Comparison of ENCODE assay signal across 3 cellular contexts in the genomic region with DNA sequence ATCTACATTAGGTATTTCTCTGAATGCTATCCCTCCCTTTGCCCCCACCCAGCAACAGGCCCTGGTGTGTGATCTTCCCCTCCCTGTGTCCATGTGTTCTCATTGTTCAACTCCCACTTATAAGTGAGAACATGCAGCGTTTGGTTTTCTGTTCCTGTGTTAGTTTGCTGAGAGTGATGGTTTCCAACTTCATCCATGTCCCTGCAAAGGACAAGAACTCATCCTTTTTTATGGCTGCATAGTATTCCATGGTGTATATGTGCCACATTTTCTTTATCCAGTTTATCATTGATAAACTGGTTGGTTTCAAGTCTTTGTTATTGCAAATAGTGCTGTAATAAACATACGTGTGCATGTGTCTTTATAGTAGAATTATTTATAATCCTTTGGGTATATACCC. TPM values are rescaled to one million over a fixed set of nuclear protein-coding genes. Genes with fewer than 3 reads are reported as not detected.
A peak's percentile ranks its signal among the peaks of the same experiment; 100 is the strongest.
DNase-seq lines count a peak whose midpoint lies in the region; ATAC-seq, FAIRE-seq and TF ChIP-seq lines count a peak whose summit lies in the region.
"Not testable (repeated sequence)": the region's sequence is repeated elsewhere in the genome, so short reads cannot be mapped to it uniquely, and the experiment has no call there.

No MANE protein-coding gene starts in this region.

- BruUV-seq in K562 (replicated peaks; lab: Mats Ljungman, UMichigan): not testable (repeated sequence)

- not testable (repeated sequence) for H3K27me3 ChIP-seq in K562 (ENCODE audit: control insufficient read depth in 2 of 2, insufficient read depth in 2 of 2, low read length in 2 of 2)

- POLR2A ChIA-PET in HEK293 (lab: Yijun Ruan, JAX); K562 (lab: Yijun Ruan, JAX): not testable (repeated sequence)

- H3K27ac ChIP-seq in HEK293 (ENCODE audit: extremely low read depth, low read depth, low read length); K562 (ENCODE audit: extremely low read depth, low read depth, low read length): not testable (repeated sequence)
- H3K27ac ChIP-seq in VCaP: peak overlapping the region; percentile 80

- not testable (repeated sequence) for TF ChIP-seq POLR2A in K562 (conservative IDR thresholded peaks at IDR 0.05)

- not testable (repeated sequence) for H2AFZ ChIP-seq in K562 (ENCODE audit: low read depth, low read length)

- TF ChIP-seq RAD21 in K562 (CRISPR knock-in tag; conservative IDR thresholded peaks at IDR 0.05 in 1 of 2, IDR thresholded peaks at IDR 0.05 in 1 of 2): not testable (repeated sequence)

- not testable (repeated sequence) for H3K9ac ChIP-seq in K562 (ENCODE audit: insufficient read depth in 1 of 2, low read depth in 2 of 2, low read length in 2 of 2)

- 0% methylated on average over 2 of the region's 2 CpGs for WGBS in K562 (ENCODE audit: insufficient coverage, low coverage, missing lambda C conversion rate)

- H3K9me3 ChIP-seq in HEK293 (ENCODE audit: control insufficient read depth, insufficient read depth, low read depth, low read length); K562 (replicated peaks; ENCODE audit: control insufficient read depth, insufficient read depth, low read depth, low read length): not testable (repeated sequence)

- intact Hi-C loops in K562 (cut with micrococcal nuclease): not testable (repeated sequence)

- in situ Hi-C loops in K562 (cut with MboI): not testable (repeated sequence)

- H3K4me2 ChIP-seq in K562 (ENCODE audit: insufficient read depth, low read length): not testable (repeated sequence)

- CTCF ChIA-PET in HEK293 (lab: Yijun Ruan, JAX); K562 (lab: Yijun Ruan, JAX; ENCODE audit: low intra/inter-chr PET ratio): not testable (repeated sequence)

- H3K4me3 ChIP-seq in HEK293 (ENCODE audit: low read depth, low read length); K562: not testable (repeated sequence)

- DNase-seq in K562 (ENCODE audit: extremely low read depth in 1 of 4, low spot score in 3 of 4): not testable (repeated sequence)

- not testable (repeated sequence) for H3K4me1 ChIP-seq in HEK293 (ENCODE audit: control insufficient read depth, insufficient read depth, low read length); K562 (replicated peaks in 1 of 2; ENCODE audit: control insufficient read depth in 2 of 2, insufficient read depth in 2 of 2, low read length in 2 of 2)

- not testable (repeated sequence) for H3K9me1 ChIP-seq in K562 (ENCODE audit: control insufficient read depth, insufficient read depth, low read length)

- H4K20me1 ChIP-seq in K562 (replicated peaks; ENCODE audit: control insufficient read depth, insufficient read depth, low read length): not testable (repeated sequence)

- TF ChIP-seq CTCF in HEK293 (tag by site-specific recombination; IDR thresholded peaks at IDR 0.05); VCaP (conservative IDR thresholded peaks at IDR 0.05); K562 (IDR thresholded peaks at IDR 0.05 in 2 of 3, conservative IDR thresholded peaks at IDR 0.05 in 1 of 3; ENCODE audit: insufficient read depth in 2 of 3, low read depth in 1 of 3, low read length in 3 of 3): not testable (repeated sequence)

- TF ChIP-seq EP300 in K562 (IDR thresholded peaks at IDR 0.05; ENCODE audit: low read length): not testable (repeated sequence)

- not testable (repeated sequence) for ATAC-seq in K562

- FAIRE-seq in K562 (lab: Jason Lieb, UNC): not testable (repeated sequence)

- H3K36me3 ChIP-seq in HEK293 (ENCODE audit: control insufficient read depth in 2 of 2, insufficient read depth in 1 of 2, low read length in 2 of 2); K562 (ENCODE audit: control insufficient read depth, insufficient read depth, low read length): not testable (repeated sequence)

- not testable (repeated sequence) for H3K79me2 ChIP-seq in K562 (ENCODE audit: control insufficient read depth, insufficient read depth, low read length)

TF ChIP-seq in HEK293, 187 proteins besides CTCF, POLR2A, EP300 and RAD21:
- TF ChIP-seq, protein P1, sequence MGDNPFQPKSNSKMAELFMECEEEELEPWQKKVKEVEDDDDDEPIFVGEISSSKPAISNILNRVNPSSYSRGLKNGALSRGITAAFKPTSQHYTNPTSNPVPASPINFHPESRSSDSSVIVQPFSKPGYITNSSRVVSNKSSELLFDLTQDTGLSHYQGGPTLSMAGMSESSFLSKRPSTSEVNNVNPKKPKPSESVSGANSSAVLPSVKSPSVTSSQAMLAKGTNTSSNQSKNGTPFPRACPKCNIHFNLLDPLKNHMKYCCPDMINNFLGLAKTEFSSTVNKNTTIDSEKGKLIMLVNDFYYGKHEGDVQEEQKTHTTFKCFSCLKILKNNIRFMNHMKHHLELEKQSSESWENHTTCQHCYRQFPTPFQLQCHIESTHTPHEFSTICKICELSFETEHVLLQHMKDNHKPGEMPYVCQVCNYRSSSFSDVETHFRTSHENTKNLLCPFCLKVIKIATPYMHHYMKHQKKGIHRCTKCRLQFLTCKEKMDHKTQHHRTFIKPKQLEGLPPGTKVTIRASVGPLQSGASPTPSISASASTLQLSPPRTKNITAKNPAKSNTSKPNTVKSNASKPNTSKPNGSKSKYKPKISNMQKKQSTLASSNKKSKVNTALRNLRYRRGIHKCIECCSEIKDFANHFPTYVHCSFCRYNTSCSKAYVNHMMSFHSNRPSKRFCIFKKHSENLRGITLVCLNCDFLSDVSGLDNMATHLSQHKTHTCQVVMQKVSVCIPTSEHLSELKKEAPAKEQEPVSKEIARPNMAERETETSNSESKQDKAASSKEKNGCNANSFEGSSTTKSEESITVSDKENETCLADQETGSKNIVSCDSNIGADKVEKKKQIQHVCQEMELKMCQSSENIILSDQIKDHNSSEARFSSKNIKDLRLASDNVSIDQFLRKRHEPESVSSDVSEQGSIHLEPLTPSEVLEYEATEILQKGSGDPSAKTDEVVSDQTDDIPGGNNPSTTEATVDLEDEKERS (tag by site-specific recombination; IDR thresholded peaks at IDR 0.05): 0 out of 2 replicates have a peak, but pooled peaks have one; percentile 46
- peak; percentile 79 for TF ChIP-seq ZNF146 (tag by site-specific recombination; IDR thresholded peaks at IDR 0.05)

TF ChIP-seq in K562, 482 proteins besides CTCF, POLR2A, EP300 and RAD21:
- peak; percentile 59 for TF ChIP-seq ZNF146 (CRISPR knock-in tag; IDR thresholded peaks at IDR 0.05; ENCODE audit: unreplicated experiment)

RNA-seq across cellular contexts. Expression of gene RASA1, which starts 55.5 kb away (rescaled TPM):
- total RNA-seq in K562 (2011; cell fraction: chromatin; rRNA removed; ENCODE audit: low replicate concordance): 7.5 and 23.7 TPM in 2 replicates
- 6.0 and 7.6 TPM in 2 replicates for total RNA-seq in K562 (2011; cell fraction: nucleolus; rRNA removed)
- 9.5 and 11.1 TPM in 2 replicates for total RNA-seq in K562 (2011; cell fraction: nucleoplasm; rRNA removed)
- total RNA-seq in K562 (2014; rRNA removed): 7.7 and 9.3 TPM in 2 replicates
- 7.2 and 9.1 TPM in 2 replicates for total RNA-seq in K562 (2014; rRNA removed; fragmentation: Illumina TruSeq; extraction: Trizol)
- total RNA-seq in K562 (2015; rRNA removed; fragmentation: Illumina TruSeq; extraction: Trizol): 8.2 and 9.2 TPM in 2 replicates
- 9.1 and 11.4 TPM in 2 replicates for total RNA-seq in K562 (2021)
- 14.6 and 17.3 TPM in 2 replicates for polyA plus RNA-seq in K562 (2011; rRNA removed)
- polyA plus RNA-seq in K562 (2011; cell fraction: cytosol; rRNA removed): 4.8 and 7.7 TPM in 2 replicates
- 14.0 and 22.1 TPM in 2 replicates for polyA plus RNA-seq in K562 (2011; cell fraction: nucleus; rRNA removed)
- polyA plus RNA-seq in K562 (2012): 9.5 and 11.5 TPM in 2 replicates
- 9.4 and 10.6 TPM in 2 replicates for polyA plus RNA-seq in K562 (2014; fragmentation: Illumina TruSeq; extraction: Trizol)
- polyA plus RNA-seq in K562 (2014; fragmentation: Nextera tagmentation; extraction: Ambion mirVana): 1 to 10 TPM; 3.2 to 4.5 TPM
- polyA plus RNA-seq in K562 (2014; rRNA removed): 9.8 TPM in 2 replicates
- 19.2 and 21.8 TPM in 2 replicates for polyA minus RNA-seq in K562 (2011; rRNA and poly(A)+ RNA removed)
- 5.3 and 5.4 TPM in 2 replicates for polyA minus RNA-seq in K562 (2011; cell fraction: cytosol; rRNA and poly(A)+ RNA removed)
- polyA minus RNA-seq in K562 (2011; cell fraction: nucleus; rRNA and poly(A)+ RNA removed): 19.9 and 25.1 TPM in 2 replicates
